In the genomic region with DNA sequence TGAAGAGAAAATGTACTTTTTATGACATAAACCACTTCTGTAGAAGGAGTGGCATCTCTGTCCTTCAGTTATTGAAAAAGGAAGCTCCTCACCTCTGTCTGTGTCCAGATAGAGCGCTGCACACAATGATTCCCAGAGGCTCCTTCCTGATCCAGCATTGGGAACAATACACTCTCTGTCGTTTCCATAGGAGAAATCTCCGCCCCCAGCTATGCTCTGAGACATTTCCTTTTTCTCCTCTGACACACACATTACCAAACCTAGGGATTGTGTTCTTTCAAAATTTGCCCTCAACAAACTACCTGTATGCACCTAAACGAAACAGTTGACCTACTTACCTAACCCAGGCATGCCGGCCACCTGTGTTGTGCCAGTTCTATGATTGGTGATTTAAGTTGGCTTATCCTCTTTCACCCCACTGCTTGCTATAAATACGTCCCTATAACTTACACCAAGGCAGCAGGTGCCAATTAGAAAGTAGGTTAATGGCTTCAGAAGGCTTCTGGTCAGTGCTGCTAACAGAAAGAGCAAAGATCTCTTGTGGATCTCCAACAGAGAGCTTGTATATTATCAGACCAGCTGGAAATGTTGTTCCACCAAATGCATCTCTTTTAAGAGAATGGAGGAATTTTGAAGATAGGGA, we compare ENCODE assay signal across 1 cellular context.
TF ChIP-seq lines count a peak whose summit lies in the region.

No MANE protein-coding gene starts in this region.

TF ChIP-seq in GM23338, 12 proteins besides CTCF, POLR2A, EP300 and RAD21 (continued from another document):
- TF ChIP-seq REST (IDR thresholded peaks at IDR 0.05; ENCODE audit: unreplicated experiment) (no peak), STAT1 (IDR thresholded peaks at IDR 0.05; ENCODE audit: unreplicated experiment) (no peak), CREB1 (CRISPR knock-in tag; IDR thresholded peaks at IDR 0.05; ENCODE audit: low read depth) (no peak)
